22 cellular contexts compared by ENCODE assay signal in the genomic region with DNA sequence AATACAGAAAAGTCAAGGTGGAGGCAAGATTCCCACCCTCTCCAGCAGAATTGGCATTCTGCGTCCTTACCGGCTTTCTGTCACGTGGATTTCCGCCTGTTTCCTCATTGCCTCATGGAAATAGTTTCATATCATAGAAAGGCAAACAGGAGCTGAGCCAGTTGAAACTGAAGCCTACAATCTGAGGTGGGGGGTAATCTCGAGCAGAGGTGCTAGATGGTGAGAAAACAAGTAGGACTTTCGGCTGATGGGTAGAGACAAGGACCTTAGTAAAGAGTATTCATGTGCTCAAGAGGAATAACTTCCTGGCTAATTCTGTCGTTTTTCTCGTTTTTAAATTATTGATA. TPM values are rescaled to one million over a fixed set of nuclear protein-coding genes. Genes with fewer than 3 reads are reported as not detected.
A peak's percentile ranks its signal among the peaks of the same experiment; 100 is the strongest.
DNase-seq lines count a peak whose midpoint lies in the region; ATAC-seq and TF ChIP-seq lines count a peak whose summit lies in the region.
"Had no signal": no experiment of that assay in that cellular context is flagged by ENCODE, and none has a peak within 500 bp of the region (broad histone marks: within the 10 kb centered on the region; RNA-seq: fewer than 3 reads in every experiment).

No MANE protein-coding gene starts in this region.

- H3K27me3 ChIP-seq in upper lobe of left lung (no peaks in the 10 kb centered on the region), suprapubic skin (no peaks in the 10 kb centered on the region)
- H3K27me3 ChIP-seq: BLaER1 had no signal

- TF ChIP-seq CTCF in WTC11 (IDR thresholded peaks at IDR 0.05): no peak
- TF ChIP-seq CTCF in upper lobe of left lung (IDR thresholded peaks at IDR 0.05): no peak
- TF ChIP-seq CTCF in suprapubic skin (IDR thresholded peaks at IDR 0.05): no peak

- H3K4me3 Mint-ChIP-seq in activated T-cell treated with anti-CD3 and anti-CD28 coated beads, Interleukin-2, amount 50 U/mL, for 24 hours: no peak overlapping the region
- no peak overlapping the region for H3K4me3 Mint-ChIP-seq in activated T-cell treated with anti-CD3 and anti-CD28 coated beads, Interleukin-2, amount 50 U/mL, for 4 hours
- H3K4me3 Mint-ChIP-seq in WTC11 (no peak overlapping the region), memory B cell (no peak overlapping the region)
- H3K4me3 Mint-ChIP-seq: B cell; CD4-positive, alpha-beta T cell; CD8-positive, alpha-beta memory T cell had no signal

- no peaks in the 10 kb centered on the region for H3K9me3 Mint-ChIP-seq in activated T-cell treated with anti-CD3 and anti-CD28 coated beads, Interleukin-2, amount 50 U/mL, for 24 hours
- H3K9me3 Mint-ChIP-seq in activated T-cell treated with anti-CD3 and anti-CD28 coated beads, Interleukin-2, amount 50 U/mL, for 4 hours: no peaks in the 10 kb centered on the region
- H3K9me3 Mint-ChIP-seq in WTC11 (no peaks in the 10 kb centered on the region), memory B cell (no peaks in the 10 kb centered on the region)
- H3K9me3 Mint-ChIP-seq: CD4-positive, alpha-beta T cell; CD8-positive, alpha-beta memory T cell had no signal

- no peak for TF ChIP-seq POLR2A in upper lobe of left lung (IDR thresholded peaks at IDR 0.05)
- no peak for TF ChIP-seq POLR2A in suprapubic skin (IDR thresholded peaks at IDR 0.05)

- POLR2A ChIA-PET in WTC11 (lab: Charles Lee): no interaction called here

- H3K27ac ChIP-seq in upper lobe of left lung (peak overlapping the region; percentile 12 to 61 (median 32)), suprapubic skin (no peak overlapping the region)
- H3K27ac ChIP-seq: 22Rv1, BLaER1, C4-2B, GM23248 had no signal

- peaks cover 10% of the 10 kb centered on the region for H3K4me1 Mint-ChIP-seq in activated T-cell treated with anti-CD3 and anti-CD28 coated beads, Interleukin-2, amount 50 U/mL, for 24 hours (ENCODE audit: low read depth)
- peaks cover 4% of the 10 kb centered on the region for H3K4me1 Mint-ChIP-seq in activated T-cell treated with anti-CD3 and anti-CD28 coated beads, Interleukin-2, amount 50 U/mL, for 4 hours (ENCODE audit: low read depth)
- no peaks in the 10 kb centered on the region for H3K4me1 Mint-ChIP-seq in WTC11
- H3K4me1 Mint-ChIP-seq in memory B cell: peaks cover 7% of the 10 kb centered on the region

- H3K4me3 ChIP-seq in upper lobe of left lung (no peak overlapping the region), suprapubic skin (no peak overlapping the region)
- H3K4me3 ChIP-seq: BLaER1, GM12878, GM23248 had no signal

- WGBS in upper lobe of left lung, 2 donors: 76 to 77% methylated on average over 8 of the region's 8 CpGs
- 95% methylated on average over 8 of the region's 8 CpGs for WGBS in suprapubic skin

- peaks cover 75% of the 10 kb centered on the region for H3K36me3 Mint-ChIP-seq in activated T-cell treated with anti-CD3 and anti-CD28 coated beads, Interleukin-2, amount 50 U/mL, for 24 hours (ENCODE audit: low read depth)
- peaks cover 37% of the 10 kb centered on the region for H3K36me3 Mint-ChIP-seq in activated T-cell treated with anti-CD3 and anti-CD28 coated beads, Interleukin-2, amount 50 U/mL, for 4 hours (ENCODE audit: insufficient read depth)
- peaks cover 65% of the 10 kb centered on the region for H3K36me3 Mint-ChIP-seq in WTC11
- H3K36me3 Mint-ChIP-seq in memory B cell: peaks cover 18% of the 10 kb centered on the region

- CTCF ChIA-PET in WTC11 (lab: Charles Lee): no interaction called here

- DNase-seq in activated T-cell treated with anti-CD3 and anti-CD28 coated beads, Interleukin-2, amount 50 U/mL, for 24 hours: no peak
- no peak for DNase-seq in activated T-cell treated with anti-CD3 and anti-CD28 coated beads, Interleukin-2, amount 50 U/mL, for 4 hours
- DNase-seq in WTC11 (ENCODE audit: low spot score) (no peak), memory B cell (ENCODE audit: low spot score in 2 of 2) (no peak), upper lobe of left lung (peak in 1 of 2 donors; percentile 37), NCI-H1048 (lab: John Stamatoyannopoulos, UW) (no peak), suprapubic skin (ENCODE audit: low spot score in 2 of 2) (no peak), CD1c-positive myeloid dendritic cell (ENCODE audit: extremely low spot score) (no peak)
- DNase-seq: CD4-positive, alpha-beta T cell; CD8-positive, alpha-beta memory T cell; DMS 273 treated with DMSO at 0.1 percent for 48 hours; DMS79; EL; GDM1; GM23248; H7 had no signal

- TF ChIP-seq EP300 in upper lobe of left lung (IDR thresholded peaks at IDR 0.05): no peak
- TF ChIP-seq EP300 in suprapubic skin (IDR thresholded peaks at IDR 0.05): no peak

- peak overlapping the region; percentile 44 for H3K27ac Mint-ChIP-seq in activated T-cell treated with anti-CD3 and anti-CD28 coated beads, Interleukin-2, amount 50 U/mL, for 24 hours
- H3K27ac Mint-ChIP-seq in WTC11 (0 out of 2 replicates have a peak overlapping the region, but pooled peaks have one; percentile 17), memory B cell (peak overlapping the region; percentile 20)
- H3K27ac Mint-ChIP-seq: B cell; CD4-positive, alpha-beta T cell had no signal

- H3K4me1 ChIP-seq in upper lobe of left lung (no peaks in the 10 kb centered on the region), suprapubic skin (no peaks in the 10 kb centered on the region)
- H3K4me1 ChIP-seq: BLaER1 had no signal

- H3K9me3 ChIP-seq in upper lobe of left lung: no peaks in the 10 kb centered on the region
- H3K9me3 ChIP-seq in suprapubic skin: no peaks in the 10 kb centered on the region
- H3K9me3 ChIP-seq: BLaER1 had no signal

- H3K36me3 ChIP-seq in upper lobe of left lung: peaks cover 19 to 88% (median 38%) of the 10 kb centered on the region in 4 donors
- H3K36me3 ChIP-seq in suprapubic skin: peaks cover 73% of the 10 kb centered on the region

- no peak for ATAC-seq in activated T-cell treated with anti-CD3 and anti-CD28 coated beads, Interleukin-2, amount 50 U/mL, for 4 hours
- ATAC-seq in WTC11: no peak
- ATAC-seq in memory B cell (ENCODE audit: low read depth): no peak
- ATAC-seq in upper lobe of left lung (ENCODE audit: low FRiP score in 2 of 2): peak in 1 of 2 donors; percentile 34
- ATAC-seq: GM12878, HCT116 had no signal

- no peaks in the 10 kb centered on the region for H3K27me3 Mint-ChIP-seq in activated T-cell treated with anti-CD3 and anti-CD28 coated beads, Interleukin-2, amount 50 U/mL, for 24 hours
- no peaks in the 10 kb centered on the region for H3K27me3 Mint-ChIP-seq in activated T-cell treated with anti-CD3 and anti-CD28 coated beads, Interleukin-2, amount 50 U/mL, for 4 hours (ENCODE audit: low read depth)
- H3K27me3 Mint-ChIP-seq in WTC11 (ENCODE audit: low read depth) (no peaks in the 10 kb centered on the region), memory B cell (no peaks in the 10 kb centered on the region)
- H3K27me3 Mint-ChIP-seq: B cell; CD4-positive, alpha-beta T cell; CD8-positive, alpha-beta memory T cell had no signal

TF ChIP-seq in WTC11, 78 proteins besides CTCF, POLR2A, EP300 and RAD21 (continues in another document):
- TF ChIP-seq, protein P1, sequence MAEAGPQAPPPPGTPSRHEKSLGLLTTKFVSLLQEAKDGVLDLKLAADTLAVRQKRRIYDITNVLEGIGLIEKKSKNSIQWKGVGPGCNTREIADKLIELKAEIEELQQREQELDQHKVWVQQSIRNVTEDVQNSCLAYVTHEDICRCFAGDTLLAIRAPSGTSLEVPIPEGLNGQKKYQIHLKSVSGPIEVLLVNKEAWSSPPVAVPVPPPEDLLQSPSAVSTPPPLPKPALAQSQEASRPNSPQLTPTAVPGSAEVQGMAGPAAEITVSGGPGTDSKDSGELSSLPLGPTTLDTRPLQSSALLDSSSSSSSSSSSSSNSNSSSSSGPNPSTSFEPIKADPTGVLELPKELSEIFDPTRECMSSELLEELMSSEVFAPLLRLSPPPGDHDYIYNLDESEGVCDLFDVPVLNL (CRISPR knock-in tag; IDR thresholded peaks at IDR 0.05; ENCODE audit: borderline replicate concordance, low read depth): no peak
- TF ChIP-seq, protein P2, sequence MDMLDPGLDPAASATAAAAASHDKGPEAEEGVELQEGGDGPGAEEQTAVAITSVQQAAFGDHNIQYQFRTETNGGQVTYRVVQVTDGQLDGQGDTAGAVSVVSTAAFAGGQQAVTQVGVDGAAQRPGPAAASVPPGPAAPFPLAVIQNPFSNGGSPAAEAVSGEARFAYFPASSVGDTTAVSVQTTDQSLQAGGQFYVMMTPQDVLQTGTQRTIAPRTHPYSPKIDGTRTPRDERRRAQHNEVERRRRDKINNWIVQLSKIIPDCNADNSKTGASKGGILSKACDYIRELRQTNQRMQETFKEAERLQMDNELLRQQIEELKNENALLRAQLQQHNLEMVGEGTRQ (CRISPR knock-in tag; IDR thresholded peaks at IDR 0.05): no peak
- no peak for TF ChIP-seq ZNF121 (CRISPR knock-in tag; IDR thresholded peaks at IDR 0.05)
- TF ChIP-seq TP53 (CRISPR knock-in tag; IDR thresholded peaks at IDR 0.05): no peak
- TF ChIP-seq ESRRA (CRISPR knock-in tag; IDR thresholded peaks at IDR 0.05; ENCODE audit: borderline replicate concordance): no peak
- TF ChIP-seq PRRX2 (CRISPR knock-in tag; IDR thresholded peaks at IDR 0.05): no peak
- TF ChIP-seq, protein P3, sequence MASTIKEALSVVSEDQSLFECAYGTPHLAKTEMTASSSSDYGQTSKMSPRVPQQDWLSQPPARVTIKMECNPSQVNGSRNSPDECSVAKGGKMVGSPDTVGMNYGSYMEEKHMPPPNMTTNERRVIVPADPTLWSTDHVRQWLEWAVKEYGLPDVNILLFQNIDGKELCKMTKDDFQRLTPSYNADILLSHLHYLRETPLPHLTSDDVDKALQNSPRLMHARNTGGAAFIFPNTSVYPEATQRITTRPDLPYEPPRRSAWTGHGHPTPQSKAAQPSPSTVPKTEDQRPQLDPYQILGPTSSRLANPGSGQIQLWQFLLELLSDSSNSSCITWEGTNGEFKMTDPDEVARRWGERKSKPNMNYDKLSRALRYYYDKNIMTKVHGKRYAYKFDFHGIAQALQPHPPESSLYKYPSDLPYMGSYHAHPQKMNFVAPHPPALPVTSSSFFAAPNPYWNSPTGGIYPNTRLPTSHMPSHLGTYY (CRISPR knock-in tag; IDR thresholded peaks at IDR 0.05): no peak
- TF ChIP-seq NR2C2 (CRISPR knock-in tag; IDR thresholded peaks at IDR 0.05): no peak

RNA-seq across cellular contexts. Expression of a gene that starts 39.9 kb away (rescaled TPM):
- 10 to 100 TPM; 33.7 to 43.9 (median 38.5) TPM for total RNA-seq in activated T-cell treated with anti-CD3 and anti-CD28 coated beads, Interleukin-2, amount 50 U/mL, for 4 hours
- total RNA-seq in WTC11 (2021) (63.6 to 68.7 TPM (median 64.4 TPM) in 3 replicates), upper lobe of left lung (10 to 100 TPM; 24.6 to 68.1 (median 34.2) TPM), suprapubic skin (10 to 100 TPM; 19.2 to 69.3 (median 28.3) TPM)
